In the genomic region with DNA sequence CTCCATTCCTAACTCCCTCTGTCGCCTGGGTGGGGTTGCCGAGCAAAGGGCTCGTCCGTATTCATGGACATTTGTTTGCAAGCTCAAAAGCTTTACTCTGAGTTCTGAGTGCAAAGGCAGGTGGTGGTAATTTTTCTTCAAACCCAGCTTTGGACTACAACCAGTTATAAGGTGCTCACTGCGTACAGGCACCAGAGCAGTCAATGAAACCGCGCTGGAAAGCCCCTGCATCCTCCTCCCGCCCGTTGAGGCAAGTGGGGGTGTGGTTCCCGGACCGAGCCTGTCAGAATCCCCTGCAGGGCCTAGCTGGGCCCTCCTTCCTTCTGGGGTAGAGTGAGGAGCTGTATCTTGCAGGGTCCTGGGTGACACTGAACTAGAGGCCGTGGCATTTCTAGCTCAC, we compare ENCODE assay signal across 8 cellular contexts. TPM values are rescaled to one million over a fixed set of nuclear protein-coding genes. Genes with fewer than 3 reads are reported as not detected.
DNase-seq lines count a peak whose midpoint lies in the region; ATAC-seq and TF ChIP-seq lines count a peak whose summit lies in the region.

No MANE protein-coding gene starts in this region.

- no peaks in the 10 kb centered on the region for H3K36me3 Mint-ChIP-seq in naive thymus-derived CD8-positive, alpha-beta T cell

- DNase-seq in activated CD4-positive, CD25-positive, alpha-beta regulatory T cell treated with anti-CD3 and anti-CD28 coated beads, Interleukin-2, amount 50 U/mL, for 72 hours, result peak; percentile 70
- DNase-seq in naive thymus-derived CD8-positive, alpha-beta T cell, result peak in 2 of 10 donors; percentile 29 to 64
- no peak for DNase-seq in NCI-H2107 treated with DMSO at 0.1 percent for 48 hours (lab: John Stamatoyannopoulos, UW; ENCODE audit: unreplicated experiment)
- DNase-seq in NCI-H2196 (lab: John Stamatoyannopoulos, UW; ENCODE audit: unreplicated experiment), result no peak
- DNase-seq in caudate nucleus (lab: John Stamatoyannopoulos, UW), result no peak
- DNase-seq in dedifferentiated amniotic fluid mesenchymal stem cell (ENCODE audit: extremely low spot score), result no peak

- peak; percentile 33 for TF ChIP-seq POLR2A in GM18505 (IDR thresholded peaks at IDR 0.05; ENCODE audit: borderline replicate concordance, extremely low read depth, insufficient read depth, insufficient read length)

- H3K4me1 Mint-ChIP-seq in naive thymus-derived CD8-positive, alpha-beta T cell, result peaks cover 21 to 47% (median 40%) of the 10 kb centered on the region in 4 donors

- POLR2A ChIA-PET in naive thymus-derived CD8-positive, alpha-beta T cell (lab: Charles Lee), result interaction anchor here (0.5 to 4.1 kb wide), 9 partner anchors 8 to 291 kb away, joined by 3 to 26 read pairs (median 5); no protein-coding TSS in a partner anchor

- H3K4me3 Mint-ChIP-seq in naive thymus-derived CD8-positive, alpha-beta T cell, result peak overlapping the region in 7 of 10 donors; percentile 16 to 76 (median 61)

- no peak overlapping the region for H3K27ac ChIP-seq in caudate nucleus (ENCODE audit: low read depth, low read length)

- peak overlapping the region in 4 of 10 donors; percentile 14 to 61 (median 50) for H3K27ac Mint-ChIP-seq in naive thymus-derived CD8-positive, alpha-beta T cell

- no peaks in the 10 kb centered on the region for H3K9me3 Mint-ChIP-seq in naive thymus-derived CD8-positive, alpha-beta T cell

- peaks cover 5 to 30% (median 8%) of the 10 kb centered on the region in 5 donors for H3K27me3 Mint-ChIP-seq in naive thymus-derived CD8-positive, alpha-beta T cell

- ATAC-seq in GM18505 (IDR thresholded peaks at IDR 0.05; ENCODE audit: unreplicated experiment) (peak; percentile 51), HG02798 (IDR thresholded peaks at IDR 0.05; ENCODE audit: poor library complexity, unreplicated experiment) (peak; percentile 64)
- ATAC-seq in naive thymus-derived CD8-positive, alpha-beta T cell, result peak in 1 of 2 donors; percentile 17

RNA-seq across cellular contexts. Expression of gene AMZ1, which starts 22.3 kb away (rescaled TPM):
- total RNA-seq in naive thymus-derived CD8-positive, alpha-beta T cell, result under 1 TPM in 1 of 2 experiments, not detected in 1; 0.05 TPM
- not detected for polyA plus RNA-seq in naive thymus-derived CD8-positive, alpha-beta T cell
